In the genomic region with DNA sequence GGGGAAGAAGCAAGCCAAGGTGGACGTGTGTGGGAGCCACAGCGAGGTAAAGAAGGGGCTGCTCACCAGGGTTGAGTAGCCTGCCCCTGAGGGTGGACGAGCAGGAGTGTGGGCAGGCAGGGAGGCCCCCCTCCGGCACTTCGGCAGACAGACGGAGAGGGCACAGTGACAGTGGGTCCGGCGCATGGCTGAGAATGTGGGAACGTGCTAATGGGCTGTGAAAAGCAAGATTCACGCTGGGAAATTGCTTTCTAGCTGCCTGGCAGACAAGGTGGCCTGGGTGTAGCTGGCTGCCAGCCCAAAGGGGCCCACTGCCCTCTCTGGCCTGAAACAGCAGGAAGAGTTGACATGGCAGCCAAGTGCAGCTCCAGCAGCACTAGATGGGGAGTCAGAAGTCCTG, we compare ENCODE assay signal across 19 cellular contexts. TPM values are rescaled to one million over a fixed set of nuclear protein-coding genes. Genes with fewer than 3 reads are reported as not detected.
"Had no signal": no experiment of that assay in that cellular context is flagged by ENCODE, and none has a peak within 500 bp of the region (broad histone marks: within the 10 kb centered on the region; RNA-seq: fewer than 3 reads in every experiment).

No MANE protein-coding gene starts in this region.

- H2AFZ ChIP-seq: hepatocyte, parathyroid adenoma had no signal

- DNase-seq: activated CD4-positive, alpha-beta T cell treated with anti-CD3 and anti-CD28 coated beads for 1 hour; activated CD4-positive, alpha-beta T cell treated with anti-CD3 and anti-CD28 coated beads, Interleukin-2, amount 50 U/mL, for 48 hours; activated gamma-delta T cell treated with Interleukin-2 at 50 U/mL for 16 hours; activated naive CD8-positive, alpha-beta T cell treated with anti-CD3 and anti-CD28 coated beads for 36 hours; activated T-cell treated with anti-CD3 and anti-CD28 coated beads, Interleukin-2, amount 50 U/mL, for 48 hours; aorta; colonic mucosa; effector CD4-positive, alpha-beta T cell; kidney; left ventricle myocardium superior; stimulated activated CD4-positive, alpha-beta T cell treated with anti-CD3 and anti-CD28 coated beads, Interleukin-15, amount 100 ng/mL, for 24 hours; stimulated activated CD4-positive, alpha-beta T cell treated with anti-CD3 and anti-CD28 coated beads, Interleukin-4, amount 100 ng/mL, for 24 hours; stimulated activated naive CD8-positive, alpha-beta T cell treated with anti-CD3 and anti-CD28 coated beads, Interleukin-15, amount 100 ng/mL, for 72 hours had no signal

- H3K36me3 Mint-ChIP-seq: activated naive CD8-positive, alpha-beta T cell treated with anti-CD3 and anti-CD28 coated beads for 36 hours had no signal

- H3K4me1 ChIP-seq: colonic mucosa, parathyroid adenoma had no signal

- H3K9me3 ChIP-seq: colonic mucosa, thoracic aorta had no signal

- H3K4me1 Mint-ChIP-seq: activated naive CD8-positive, alpha-beta T cell treated with anti-CD3 and anti-CD28 coated beads for 36 hours; stimulated activated naive CD8-positive, alpha-beta T cell treated with anti-CD3 and anti-CD28 coated beads, Interleukin-15, amount 100 ng/mL, for 72 hours had no signal

- H3K27ac ChIP-seq: colonic mucosa, epithelial cell of prostate, hepatocyte, parathyroid adenoma, thoracic aorta had no signal

- H3K9me3 Mint-ChIP-seq: activated naive CD8-positive, alpha-beta T cell treated with anti-CD3 and anti-CD28 coated beads for 36 hours; neural crest cell; stimulated activated naive CD8-positive, alpha-beta T cell treated with anti-CD3 and anti-CD28 coated beads, Interleukin-15, amount 100 ng/mL, for 72 hours had no signal

- FAIRE-seq: kidney had no signal

- H3K79me2 ChIP-seq: hepatocyte, parathyroid adenoma had no signal

- H3K4me2 ChIP-seq: hepatocyte had no signal

- H3K27me3 ChIP-seq: colonic mucosa, hepatocyte had no signal

- H3K4me3 Mint-ChIP-seq: activated naive CD8-positive, alpha-beta T cell treated with anti-CD3 and anti-CD28 coated beads for 36 hours; neural crest cell; stimulated activated naive CD8-positive, alpha-beta T cell treated with anti-CD3 and anti-CD28 coated beads, Interleukin-15, amount 100 ng/mL, for 72 hours had no signal

- H3K9ac ChIP-seq: parathyroid adenoma had no signal

- H3K36me3 ChIP-seq: colonic mucosa, thoracic aorta had no signal

- ATAC-seq: left ventricle myocardium superior; stimulated activated naive CD8-positive, alpha-beta T cell treated with anti-CD3 and anti-CD28 coated beads, Interleukin-15, amount 100 ng/mL, for 72 hours had no signal

- H3K27me3 Mint-ChIP-seq: activated naive CD8-positive, alpha-beta T cell treated with anti-CD3 and anti-CD28 coated beads for 36 hours had no signal

- H3K4me3 ChIP-seq: colonic mucosa, hepatocyte, thoracic aorta had no signal

- H3K27ac Mint-ChIP-seq: activated naive CD8-positive, alpha-beta T cell treated with anti-CD3 and anti-CD28 coated beads for 36 hours; stimulated activated naive CD8-positive, alpha-beta T cell treated with anti-CD3 and anti-CD28 coated beads, Interleukin-15, amount 100 ng/mL, for 72 hours had no signal

RNA-seq across cellular contexts. Expression of a gene that starts 10.0 kb away (rescaled TPM):
- total RNA-seq: activated naive CD8-positive, alpha-beta T cell treated with anti-CD3 and anti-CD28 coated beads for 36 hours; mesenteric fat pad had no signal

RNA-seq across cellular contexts. Expression of a gene that starts 23.1 kb away (rescaled TPM):
- total RNA-seq: activated naive CD8-positive, alpha-beta T cell treated with anti-CD3 and anti-CD28 coated beads for 36 hours had no signal
- polyA plus RNA-seq: aorta had no signal
